ENCODE assay signal across 1 cellular context in genomic region chr5:37847978-37848425, GRCh38.
A peak's percentile ranks its signal among the peaks of the same experiment; 100 is the strongest.
TF ChIP-seq lines count a peak whose summit lies in the region.

No MANE protein-coding gene starts in this region.

TF ChIP-seq in HEK293, 187 proteins besides CTCF, POLR2A, EP300 and RAD21 (continued from another document and continues in another):
- TF ChIP-seq, protein P1, sequence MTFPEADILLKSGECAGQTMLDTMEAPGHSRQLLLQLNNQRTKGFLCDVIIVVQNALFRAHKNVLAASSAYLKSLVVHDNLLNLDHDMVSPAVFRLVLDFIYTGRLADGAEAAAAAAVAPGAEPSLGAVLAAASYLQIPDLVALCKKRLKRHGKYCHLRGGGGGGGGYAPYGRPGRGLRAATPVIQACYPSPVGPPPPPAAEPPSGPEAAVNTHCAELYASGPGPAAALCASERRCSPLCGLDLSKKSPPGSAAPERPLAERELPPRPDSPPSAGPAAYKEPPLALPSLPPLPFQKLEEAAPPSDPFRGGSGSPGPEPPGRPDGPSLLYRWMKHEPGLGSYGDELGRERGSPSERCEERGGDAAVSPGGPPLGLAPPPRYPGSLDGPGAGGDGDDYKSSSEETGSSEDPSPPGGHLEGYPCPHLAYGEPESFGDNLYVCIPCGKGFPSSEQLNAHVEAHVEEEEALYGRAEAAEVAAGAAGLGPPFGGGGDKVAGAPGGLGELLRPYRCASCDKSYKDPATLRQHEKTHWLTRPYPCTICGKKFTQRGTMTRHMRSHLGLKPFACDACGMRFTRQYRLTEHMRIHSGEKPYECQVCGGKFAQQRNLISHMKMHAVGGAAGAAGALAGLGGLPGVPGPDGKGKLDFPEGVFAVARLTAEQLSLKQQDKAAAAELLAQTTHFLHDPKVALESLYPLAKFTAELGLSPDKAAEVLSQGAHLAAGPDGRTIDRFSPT (tag by site-specific recombination; IDR thresholded peaks at IDR 0.05), result no peak
- TF ChIP-seq, protein P2, sequence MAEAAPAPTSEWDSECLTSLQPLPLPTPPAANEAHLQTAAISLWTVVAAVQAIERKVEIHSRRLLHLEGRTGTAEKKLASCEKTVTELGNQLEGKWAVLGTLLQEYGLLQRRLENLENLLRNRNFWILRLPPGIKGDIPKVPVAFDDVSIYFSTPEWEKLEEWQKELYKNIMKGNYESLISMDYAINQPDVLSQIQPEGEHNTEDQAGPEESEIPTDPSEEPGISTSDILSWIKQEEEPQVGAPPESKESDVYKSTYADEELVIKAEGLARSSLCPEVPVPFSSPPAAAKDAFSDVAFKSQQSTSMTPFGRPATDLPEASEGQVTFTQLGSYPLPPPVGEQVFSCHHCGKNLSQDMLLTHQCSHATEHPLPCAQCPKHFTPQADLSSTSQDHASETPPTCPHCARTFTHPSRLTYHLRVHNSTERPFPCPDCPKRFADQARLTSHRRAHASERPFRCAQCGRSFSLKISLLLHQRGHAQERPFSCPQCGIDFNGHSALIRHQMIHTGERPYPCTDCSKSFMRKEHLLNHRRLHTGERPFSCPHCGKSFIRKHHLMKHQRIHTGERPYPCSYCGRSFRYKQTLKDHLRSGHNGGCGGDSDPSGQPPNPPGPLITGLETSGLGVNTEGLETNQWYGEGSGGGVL (tag by site-specific recombination; IDR thresholded peaks at IDR 0.05), result peak; percentile 51; the same call in 1 of the 2 replicates
- TF ChIP-seq ZNF292 (tag by site-specific recombination; IDR thresholded peaks at IDR 0.05; ENCODE audit: borderline replicate concordance, low read depth) (no peak), ZBTB26 (tag by site-specific recombination; optimal IDR thresholded peaks at IDR 0.05) (no peak), ZNF830 (tag by site-specific recombination; IDR thresholded peaks at IDR 0.05; ENCODE audit: low read depth) (no peak), ZNF140 (tag by site-specific recombination; IDR thresholded peaks at IDR 0.05) (no peak), GLI2 (tag by site-specific recombination; IDR thresholded peaks at IDR 0.05; ENCODE audit: borderline replicate concordance, low read depth) (0 out of 2 replicates have a peak, but pooled peaks have one; percentile 15), ZNF394 (tag by site-specific recombination; IDR thresholded peaks at IDR 0.05; ENCODE audit: borderline replicate concordance) (no peak; the same call in 1 of the 2 replicates), SP7 (tag by site-specific recombination; IDR thresholded peaks at IDR 0.05) (peak; percentile 18; the same call in 1 of the 2 replicates), ZNF324 (tag by site-specific recombination; IDR thresholded peaks at IDR 0.05) (no peak), ZNF362 (tag by site-specific recombination; IDR thresholded peaks at IDR 0.05) (no peak), ZNF549 (tag by site-specific recombination; IDR thresholded peaks at IDR 0.05) (no peak), ZNF24 (tag by site-specific recombination; IDR thresholded peaks at IDR 0.05) (peak; percentile 87), ZBTB21 (tag by site-specific recombination; IDR thresholded peaks at IDR 0.05) (0 out of 2 replicates have a peak, but pooled peaks have one; percentile 3), PRDM6 (tag by site-specific recombination; IDR thresholded peaks at IDR 0.05) (0 out of 2 replicates have a peak, but pooled peaks have one; percentile 27), ZNF2 (tag by site-specific recombination; IDR thresholded peaks at IDR 0.05) (no peak), INSM2 (tag by site-specific recombination; IDR thresholded peaks at IDR 0.05) (peak; percentile 16; the same call in 1 of the 2 replicates), ZNF221 (tag by site-specific recombination; IDR thresholded peaks at IDR 0.05; ENCODE audit: borderline replicate concordance) (no peak), ZNF704 (tag by site-specific recombination; IDR thresholded peaks at IDR 0.05) (no peak), ZNF202 (tag by site-specific recombination; IDR thresholded peaks at IDR 0.05; ENCODE audit: borderline replicate concordance) (no peak), TRIM28 (IDR thresholded peaks at IDR 0.05; ENCODE audit: borderline replicate concordance, low read length) (peak; percentile 88), ZEB2 (tag by site-specific recombination; IDR thresholded peaks at IDR 0.05) (peak; percentile 76), ZBTB17 (tag by site-specific recombination; IDR thresholded peaks at IDR 0.05) (peak; percentile 95), ZNF664 (tag by site-specific recombination; IDR thresholded peaks at IDR 0.05) (peak; percentile 81; the same call in 1 of the 2 replicates), ZNF501 (tag by site-specific recombination; IDR thresholded peaks at IDR 0.05) (no peak), ZNF621 (tag by site-specific recombination; IDR thresholded peaks at IDR 0.05) (no peak), ZBTB20 (tag by site-specific recombination; IDR thresholded peaks at IDR 0.05) (0 out of 2 replicates have a peak, but pooled peaks have one; percentile 40), ZFP3 (tag by site-specific recombination; IDR thresholded peaks at IDR 0.05; ENCODE audit: low read depth) (no peak), SCRT2 (tag by site-specific recombination; IDR thresholded peaks at IDR 0.05) (peak; percentile 77), ZNF311 (tag by site-specific recombination; IDR thresholded peaks at IDR 0.05; ENCODE audit: borderline replicate concordance) (no peak), BCL11A (tag by site-specific recombination; IDR thresholded peaks at IDR 0.05; ENCODE audit: low read depth) (peak; percentile 78; the same call in 1 of the 2 replicates), ZNF248 (tag by site-specific recombination; IDR thresholded peaks at IDR 0.05) (no peak), ATF2 (tag by site-specific recombination; IDR thresholded peaks at IDR 0.05; ENCODE audit: low read depth) (0 out of 2 replicates have a peak, but pooled peaks have one; percentile 3), SCRT1 (tag by site-specific recombination; IDR thresholded peaks at IDR 0.05; ENCODE audit: borderline replicate concordance) (peak; percentile 65; the same call in 1 of the 2 replicates), ZNF544 (tag by site-specific recombination; IDR thresholded peaks at IDR 0.05) (no peak), ZNF341 (tag by site-specific recombination; IDR thresholded peaks at IDR 0.05; ENCODE audit: low read depth) (no peak), ZNF350 (tag by site-specific recombination; IDR thresholded peaks at IDR 0.05) (no peak), ZNF768 (tag by site-specific recombination; IDR thresholded peaks at IDR 0.05) (no peak), ZNF423 (tag by site-specific recombination; IDR thresholded peaks at IDR 0.05) (no peak)
- TF ChIP-seq, protein P3, sequence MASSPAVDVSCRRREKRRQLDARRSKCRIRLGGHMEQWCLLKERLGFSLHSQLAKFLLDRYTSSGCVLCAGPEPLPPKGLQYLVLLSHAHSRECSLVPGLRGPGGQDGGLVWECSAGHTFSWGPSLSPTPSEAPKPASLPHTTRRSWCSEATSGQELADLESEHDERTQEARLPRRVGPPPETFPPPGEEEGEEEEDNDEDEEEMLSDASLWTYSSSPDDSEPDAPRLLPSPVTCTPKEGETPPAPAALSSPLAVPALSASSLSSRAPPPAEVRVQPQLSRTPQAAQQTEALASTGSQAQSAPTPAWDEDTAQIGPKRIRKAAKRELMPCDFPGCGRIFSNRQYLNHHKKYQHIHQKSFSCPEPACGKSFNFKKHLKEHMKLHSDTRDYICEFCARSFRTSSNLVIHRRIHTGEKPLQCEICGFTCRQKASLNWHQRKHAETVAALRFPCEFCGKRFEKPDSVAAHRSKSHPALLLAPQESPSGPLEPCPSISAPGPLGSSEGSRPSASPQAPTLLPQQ (tag by site-specific recombination; IDR thresholded peaks at IDR 0.05), result peak; percentile 71
- TF ChIP-seq, protein P4, sequence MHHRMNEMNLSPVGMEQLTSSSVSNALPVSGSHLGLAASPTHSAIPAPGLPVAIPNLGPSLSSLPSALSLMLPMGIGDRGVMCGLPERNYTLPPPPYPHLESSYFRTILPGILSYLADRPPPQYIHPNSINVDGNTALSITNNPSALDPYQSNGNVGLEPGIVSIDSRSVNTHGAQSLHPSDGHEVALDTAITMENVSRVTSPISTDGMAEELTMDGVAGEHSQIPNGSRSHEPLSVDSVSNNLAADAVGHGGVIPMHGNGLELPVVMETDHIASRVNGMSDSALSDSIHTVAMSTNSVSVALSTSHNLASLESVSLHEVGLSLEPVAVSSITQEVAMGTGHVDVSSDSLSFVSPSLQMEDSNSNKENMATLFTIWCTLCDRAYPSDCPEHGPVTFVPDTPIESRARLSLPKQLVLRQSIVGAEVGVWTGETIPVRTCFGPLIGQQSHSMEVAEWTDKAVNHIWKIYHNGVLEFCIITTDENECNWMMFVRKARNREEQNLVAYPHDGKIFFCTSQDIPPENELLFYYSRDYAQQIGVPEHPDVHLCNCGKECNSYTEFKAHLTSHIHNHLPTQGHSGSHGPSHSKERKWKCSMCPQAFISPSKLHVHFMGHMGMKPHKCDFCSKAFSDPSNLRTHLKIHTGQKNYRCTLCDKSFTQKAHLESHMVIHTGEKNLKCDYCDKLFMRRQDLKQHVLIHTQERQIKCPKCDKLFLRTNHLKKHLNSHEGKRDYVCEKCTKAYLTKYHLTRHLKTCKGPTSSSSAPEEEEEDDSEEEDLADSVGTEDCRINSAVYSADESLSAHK (tag by site-specific recombination; IDR thresholded peaks at IDR 0.05), result peak; percentile 38; the same call in 1 of the 2 replicates
- TF ChIP-seq, protein P5, sequence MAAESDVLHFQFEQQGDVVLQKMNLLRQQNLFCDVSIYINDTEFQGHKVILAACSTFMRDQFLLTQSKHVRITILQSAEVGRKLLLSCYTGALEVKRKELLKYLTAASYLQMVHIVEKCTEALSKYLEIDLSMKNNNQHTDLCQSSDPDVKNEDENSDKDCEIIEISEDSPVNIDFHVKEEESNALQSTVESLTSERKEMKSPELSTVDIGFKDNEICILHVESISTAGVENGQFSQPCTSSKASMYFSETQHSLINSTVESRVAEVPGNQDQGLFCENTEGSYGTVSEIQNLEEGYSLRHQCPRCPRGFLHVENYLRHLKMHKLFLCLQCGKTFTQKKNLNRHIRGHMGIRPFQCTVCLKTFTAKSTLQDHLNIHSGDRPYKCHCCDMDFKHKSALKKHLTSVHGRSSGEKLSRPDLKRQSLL (tag by site-specific recombination; IDR thresholded peaks at IDR 0.05), result no peak
